In the genomic region with DNA sequence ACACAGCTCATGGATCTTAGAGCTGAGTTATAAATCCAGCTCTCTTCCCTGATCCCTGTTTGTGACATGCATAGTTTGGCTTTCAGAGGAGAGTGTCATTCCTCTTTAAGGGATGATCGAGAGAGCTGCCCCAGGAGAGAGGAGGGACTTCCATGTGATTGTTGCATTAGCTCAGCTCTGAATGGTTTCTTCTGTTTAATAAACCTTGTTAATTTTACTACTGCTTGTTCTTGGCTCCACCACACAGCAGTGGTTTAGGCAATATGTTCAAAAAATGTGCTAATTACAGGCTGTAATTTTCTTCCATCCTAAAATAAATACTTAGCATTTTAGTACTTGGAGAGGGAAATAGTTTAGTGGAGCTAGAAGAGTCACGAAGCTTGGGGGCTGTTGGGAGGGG, we compare ENCODE assay signal across 23 cellular contexts.
DNase-seq lines count a peak whose midpoint lies in the region; ATAC-seq and TF ChIP-seq lines count a peak whose summit lies in the region.
"Had no signal": no experiment of that assay in that cellular context is flagged by ENCODE, and none has a peak within 500 bp of the region (broad histone marks: within the 10 kb centered on the region; RNA-seq: fewer than 3 reads in every experiment).

No MANE protein-coding gene starts in this region.

- no peak overlapping the region for H3K27ac Mint-ChIP-seq in endodermal cell
- H3K27ac Mint-ChIP-seq: B cell; CD4-positive, CD25-positive, alpha-beta regulatory T cell; CD8-positive, alpha-beta T cell had no signal

- no peak overlapping the region for H3K4me3 Mint-ChIP-seq in endodermal cell
- H3K4me3 Mint-ChIP-seq: B cell; CD4-positive, CD25-positive, alpha-beta regulatory T cell; CD8-positive, alpha-beta T cell; HFFc6 had no signal

- WGBS in endodermal cell (ENCODE audit: insufficient coverage in 1 of 2, insufficient read length in 1 of 2), 2 experiments: 94 to 100% methylated on average over 2 of the region's 2 CpGs

- no peaks in the 10 kb centered on the region for H3K36me3 Mint-ChIP-seq in endodermal cell (ENCODE audit: low read depth)
- H3K36me3 Mint-ChIP-seq: CD4-positive, CD25-positive, alpha-beta regulatory T cell; CD8-positive, alpha-beta T cell had no signal

- H3K4me1 Mint-ChIP-seq in endodermal cell: peaks cover 37% of the 10 kb centered on the region
- H3K4me1 Mint-ChIP-seq: B cell; CD4-positive, CD25-positive, alpha-beta regulatory T cell had no signal

- no peak overlapping the region for H3K9ac ChIP-seq in endodermal cell (ENCODE audit: extremely low read depth, low read length, poor library complexity, severe bottlenecking)
- H3K9ac ChIP-seq: BLaER1 had no signal

- H3K9me3 Mint-ChIP-seq in endodermal cell: no peaks in the 10 kb centered on the region
- H3K9me3 Mint-ChIP-seq: CD8-positive, alpha-beta T cell; HFFc6 had no signal

- peak; percentile 74 for DNase-seq in AG10803 (ENCODE audit: low read depth)
- peak; percentile 75 for DNase-seq in EH (ENCODE audit: low read depth)
- DNase-seq in endodermal cell: peak; percentile 11
- peak; percentile 47 for DNase-seq in foreskin melanocyte
- no peak for DNase-seq in GDM1 (lab: John Stamatoyannopoulos, UW)
- DNase-seq in NCI-H748 treated with DMSO at 0.1 percent for 48 hours (lab: John Stamatoyannopoulos, UW): no peak
- DNase-seq: 8988T; ACHN; Caco-2; CD4-positive, CD25-positive, alpha-beta regulatory T cell; CD8-positive, alpha-beta T cell; DMS153; DND-41; EL; GOT3; HFFc6 had no signal

- H3K27me3 Mint-ChIP-seq in endodermal cell (ENCODE audit: insufficient read depth): peaks cover 3% of the 10 kb centered on the region

- TF ChIP-seq CTCF in AG10803 (conservative IDR thresholded peaks at IDR 0.05; ENCODE audit: low read length): no peak
- no peak for TF ChIP-seq CTCF in endodermal cell (conservative IDR thresholded peaks at IDR 0.05)

- H3K27me3 ChIP-seq in endodermal cell (ENCODE audit: control insufficient read depth, insufficient read depth, low read length, poor library complexity, severe bottlenecking): no peaks in the 10 kb centered on the region
- H3K27me3 ChIP-seq: BLaER1 had no signal

- no peaks in the 10 kb centered on the region for H3K4me1 ChIP-seq in endodermal cell (ENCODE audit: control insufficient read depth, insufficient read depth, low read length)
- H3K4me1 ChIP-seq: BLaER1 had no signal

- H3K9me3 ChIP-seq in endodermal cell (ENCODE audit: control insufficient read depth, low read length): no peaks in the 10 kb centered on the region
- H3K9me3 ChIP-seq: A549, BLaER1, Caco-2, HAP-1 had no signal

- no peak overlapping the region for H3K27ac ChIP-seq in endodermal cell (ENCODE audit: low read depth, low read length)
- H3K27ac ChIP-seq: A549, BLaER1, C4-2B had no signal

- H3K4me3 ChIP-seq in AG10803 (ENCODE audit: low read length): no peak overlapping the region
- H3K4me3 ChIP-seq in endodermal cell (ENCODE audit: low read length): no peak overlapping the region
- H3K4me3 ChIP-seq: A549, BLaER1, GM12878, HAP-1 had no signal

- no peaks in the 10 kb centered on the region for H3K36me3 ChIP-seq in endodermal cell (ENCODE audit: control insufficient read depth, insufficient read depth, low read length)
- H3K36me3 ChIP-seq: BLaER1, HAP-1 had no signal

- ATAC-seq in GM19467 (IDR thresholded peaks at IDR 0.05; ENCODE audit: unreplicated experiment): no peak
- ATAC-seq: A549; CD8-positive, alpha-beta T cell; GM12878 had no signal

Comparison
In these comparisons a context has a peak if more than half of its experiments do, and no peak if none do; other contexts are left out.
1. DNase-seq: peak in AG10803 (single experiment), EH (single experiment), endodermal cell (single experiment) and foreskin melanocyte (single experiment); none in GDM1 (single experiment) and NCI-H748 treated with DMSO at 0.1 percent for 48 hours (single experiment).